Comparison of ENCODE assay signal across 8 cellular contexts in the genomic region with DNA sequence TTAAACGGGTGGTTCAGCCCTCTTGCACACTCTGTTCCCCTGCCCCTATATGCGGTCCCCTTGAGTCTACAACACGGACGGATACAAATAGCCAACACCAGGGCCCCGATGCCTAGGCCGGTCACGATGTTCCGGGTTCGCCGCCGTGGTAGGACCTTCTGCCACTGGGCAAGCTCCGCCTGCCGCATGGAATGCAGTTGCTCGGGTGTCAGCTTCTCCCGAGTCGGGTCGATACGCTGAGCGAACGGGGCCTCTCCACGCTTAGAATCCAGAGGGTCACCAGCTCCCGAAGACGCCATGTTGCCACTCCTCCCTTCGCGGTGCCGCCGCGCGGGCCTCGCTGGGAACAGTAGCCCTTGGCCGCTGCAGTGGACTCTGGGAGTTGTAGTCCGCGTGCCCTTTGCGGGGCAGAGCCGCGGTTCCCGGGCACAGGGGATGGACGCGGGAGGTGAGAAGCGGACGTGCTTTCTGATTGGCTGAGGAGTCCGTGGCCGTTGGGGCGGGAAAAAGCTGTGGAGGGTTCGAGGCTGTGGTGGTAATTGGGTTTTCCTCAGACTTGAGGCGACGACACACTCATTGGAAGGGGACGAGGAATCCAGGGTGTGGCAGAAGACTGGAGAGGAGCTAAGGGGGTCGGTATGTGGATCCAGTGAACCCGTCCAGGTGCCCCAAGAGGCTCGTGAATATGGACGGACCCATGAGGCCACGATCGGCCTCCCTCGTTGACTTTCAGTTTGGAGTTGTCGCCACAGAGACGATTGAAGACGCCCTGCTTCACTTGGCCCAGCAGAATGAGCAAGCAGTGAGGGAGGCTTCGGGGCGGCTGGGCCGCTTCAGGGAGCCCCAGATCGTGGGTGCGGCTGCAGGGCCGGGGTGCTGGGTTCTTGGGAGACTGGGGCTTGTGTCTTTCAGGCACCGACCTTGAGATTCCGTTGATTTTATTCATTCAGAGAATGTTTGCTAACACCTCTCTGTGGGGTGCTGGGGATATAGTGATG. TPM values are rescaled to one million over a fixed set of nuclear protein-coding genes. Genes with fewer than 3 reads are reported as not detected.
DNase-seq lines count a peak whose midpoint lies in the region; ATAC-seq and TF ChIP-seq lines count a peak whose summit lies in the region.

A gene with protein sequence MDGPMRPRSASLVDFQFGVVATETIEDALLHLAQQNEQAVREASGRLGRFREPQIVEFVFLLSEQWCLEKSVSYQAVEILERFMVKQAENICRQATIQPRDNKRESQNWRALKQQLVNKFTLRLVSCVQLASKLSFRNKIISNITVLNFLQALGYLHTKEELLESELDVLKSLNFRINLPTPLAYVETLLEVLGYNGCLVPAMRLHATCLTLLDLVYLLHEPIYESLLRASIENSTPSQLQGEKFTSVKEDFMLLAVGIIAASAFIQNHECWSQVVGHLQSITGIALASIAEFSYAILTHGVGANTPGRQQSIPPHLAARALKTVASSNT (plus strand): TSS at position 479 of the 998 bp plus-strand sequence. CDS start 207 bp downstream, at position 686.
A gene with protein sequence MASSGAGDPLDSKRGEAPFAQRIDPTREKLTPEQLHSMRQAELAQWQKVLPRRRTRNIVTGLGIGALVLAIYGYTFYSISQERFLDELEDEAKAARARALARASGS (minus strand): TSS at position 322 of the 998 bp plus-strand sequence. CDS start 23 bp downstream, at position 299.

- peaks cover 14% of the 10 kb centered on the region for H3K4me1 Mint-ChIP-seq in activated T-helper 2 cell treated with anti-CD3 and anti-CD28 coated beads, Interferon-gamma antibody, Interleukin-2, Interleukin-4, amounts not matched to agents 10 μg/mL and 5 μg/mL and 100 μg/mL, durations not matched to agents 14 hours and 24 hours and 36 hours (ENCODE audit: low read depth)
- H3K4me1 Mint-ChIP-seq in natural killer cell = peaks cover 18 to 37% of the 10 kb centered on the region in 2 donors
- H3K4me1 Mint-ChIP-seq in stimulated activated naive B cell treated with anti-CD40 and anti-IgM and Interleukin-4, amounts not matched to agents 10 μg/mL and 1 μg/mL and 100 μg/mL, for 72 hours = peaks cover 24 to 36% of the 10 kb centered on the region in 2 donors

- H3K27me3 Mint-ChIP-seq in activated T-helper 2 cell treated with anti-CD3 and anti-CD28 coated beads, Interferon-gamma antibody, Interleukin-2, Interleukin-4, amounts not matched to agents 10 μg/mL and 5 μg/mL and 100 μg/mL, durations not matched to agents 14 hours and 24 hours and 36 hours (ENCODE audit: low read depth) = peaks cover 15% of the 10 kb centered on the region
- peaks cover 0 to 3% of the 10 kb centered on the region in 2 donors for H3K27me3 Mint-ChIP-seq in natural killer cell (ENCODE audit: low read depth in 2 of 2)
- H3K27me3 Mint-ChIP-seq in stimulated activated naive B cell treated with anti-CD40 and anti-IgM and Interleukin-4, amounts not matched to agents 10 μg/mL and 1 μg/mL and 100 μg/mL, for 72 hours = peaks cover 4 to 5% of the 10 kb centered on the region in 2 donors

- ATAC-seq in GM19395 (IDR thresholded peaks at IDR 0.05; ENCODE audit: unreplicated experiment) (peak; percentile 62), natural killer cell (peak; percentile 92 to 100 (median 99))
- ATAC-seq in stimulated activated naive B cell treated with anti-CD40 and anti-IgM and Interleukin-4, amounts not matched to agents 10 μg/mL and 1 μg/mL and 100 μg/mL, for 72 hours (replicated peaks) = peak; percentile 100

- H3K27ac ChIP-seq in C4-2B = peak within 1 kb of the TSS; percentile 61

- TF ChIP-seq CTCF in C4-2B (conservative IDR thresholded peaks at IDR 0.05) = no peak
- TF ChIP-seq CTCF in fibroblast of pulmonary artery (IDR thresholded peaks at IDR 0.05; ENCODE audit: low read length, missing control alignments) = no peak
- TF ChIP-seq CTCF in natural killer cell (IDR thresholded peaks at IDR 0.05) = no peak

- peaks cover 7% of the 10 kb centered on the region for H3K36me3 Mint-ChIP-seq in activated T-helper 2 cell treated with anti-CD3 and anti-CD28 coated beads, Interferon-gamma antibody, Interleukin-2, Interleukin-4, amounts not matched to agents 10 μg/mL and 5 μg/mL and 100 μg/mL, durations not matched to agents 14 hours and 24 hours and 36 hours (ENCODE audit: low read depth)
- no peaks in the 10 kb centered on the region for H3K36me3 Mint-ChIP-seq in natural killer cell
- peaks cover 21 to 29% of the 10 kb centered on the region in 2 donors for H3K36me3 Mint-ChIP-seq in stimulated activated naive B cell treated with anti-CD40 and anti-IgM and Interleukin-4, amounts not matched to agents 10 μg/mL and 1 μg/mL and 100 μg/mL, for 72 hours

- H3K4me3 Mint-ChIP-seq in activated T-helper 2 cell treated with anti-CD3 and anti-CD28 coated beads, Interferon-gamma antibody, Interleukin-2, Interleukin-4, amounts not matched to agents 10 μg/mL and 5 μg/mL and 100 μg/mL, durations not matched to agents 14 hours and 24 hours and 36 hours (ENCODE audit: low read depth) = peak within 1 kb of the TSS; percentile 91
- peak within 1 kb of the TSS; percentile 99 for H3K4me3 Mint-ChIP-seq in natural killer cell
- H3K4me3 Mint-ChIP-seq in stimulated activated naive B cell treated with anti-CD40 and anti-IgM and Interleukin-4, amounts not matched to agents 10 μg/mL and 1 μg/mL and 100 μg/mL, for 72 hours = peak within 1 kb of the TSS; percentile 90 to 94

- H3K27ac Mint-ChIP-seq in activated T-helper 2 cell treated with anti-CD3 and anti-CD28 coated beads, Interferon-gamma antibody, Interleukin-2, Interleukin-4, amounts not matched to agents 10 μg/mL and 5 μg/mL and 100 μg/mL, durations not matched to agents 14 hours and 24 hours and 36 hours = peak within 1 kb of the TSS; percentile 44
- H3K27ac Mint-ChIP-seq in natural killer cell = peak within 1 kb of the TSS; percentile 85 to 90
- H3K27ac Mint-ChIP-seq in stimulated activated naive B cell treated with anti-CD40 and anti-IgM and Interleukin-4, amounts not matched to agents 10 μg/mL and 1 μg/mL and 100 μg/mL, for 72 hours = peak within 1 kb of the TSS; percentile 84

- DNase-seq in KG1 (lab: John Stamatoyannopoulos, UW) = peak; percentile 69
- peak; percentile 81 for DNase-seq in RPMI7951 (ENCODE audit: low read depth)
- peak; percentile 75 for DNase-seq in activated T-helper 2 cell treated with anti-CD3 and anti-CD28 coated beads, Interferon-gamma antibody, Interleukin-2, Interleukin-4, amounts not matched to agents 10 μg/mL and 5 μg/mL and 100 μg/mL, durations not matched to agents 14 hours and 24 hours and 36 hours (ENCODE audit: low spot score)
- DNase-seq in fibroblast of pulmonary artery (ENCODE audit: low read depth) = peak; percentile 86
- peak; percentile 65 for DNase-seq in natural killer cell
- peak; percentile 72 for DNase-seq in stimulated activated naive B cell treated with anti-CD40 and anti-IgM and Interleukin-4, amounts not matched to agents 10 μg/mL and 1 μg/mL and 100 μg/mL, for 72 hours

- H3K4me3 ChIP-seq in fibroblast of pulmonary artery (replicated peaks; ENCODE audit: low read depth, low read length) = peak within 1 kb of the TSS; percentile 78

- intact Hi-C loops in activated T-helper 2 cell treated with anti-CD3 and anti-CD28 coated beads, Interferon-gamma antibody, Interleukin-2, Interleukin-4, amounts not matched to agents 10 μg/mL and 5 μg/mL and 100 μg/mL, durations not matched to agents 14 hours and 24 hours and 36 hours (cut with micrococcal nuclease) = no loop called here
- intact Hi-C loops in natural killer cell (cut with micrococcal nuclease) = no loop called here

- peaks cover 3% of the 10 kb centered on the region for H3K9me3 Mint-ChIP-seq in activated T-helper 2 cell treated with anti-CD3 and anti-CD28 coated beads, Interferon-gamma antibody, Interleukin-2, Interleukin-4, amounts not matched to agents 10 μg/mL and 5 μg/mL and 100 μg/mL, durations not matched to agents 14 hours and 24 hours and 36 hours
- no peaks in the 10 kb centered on the region for H3K9me3 Mint-ChIP-seq in natural killer cell
- peaks cover 2 to 4% of the 10 kb centered on the region in 2 donors for H3K9me3 Mint-ChIP-seq in stimulated activated naive B cell treated with anti-CD40 and anti-IgM and Interleukin-4, amounts not matched to agents 10 μg/mL and 1 μg/mL and 100 μg/mL, for 72 hours

RNA-seq across cellular contexts. Expression of the first gene that starts in this region (rescaled TPM):
- total RNA-seq in RPMI7951 (2014; rRNA removed; shearing (Covaris generic)) = 0.98 and 1.1 TPM in 2 replicates
- 0.09 TPM in 1 of 2 replicates, not detected in the other for total RNA-seq in activated T-helper 2 cell treated with anti-CD3 and anti-CD28 coated beads, Interferon-gamma antibody, Interleukin-2, Interleukin-4, amounts not matched to agents 10 μg/mL and 5 μg/mL and 100 μg/mL, durations not matched to agents 14 hours and 24 hours and 36 hours
- not detected for total RNA-seq in natural killer cell

RNA-seq across cellular contexts. Expression of the second gene that starts in this region (rescaled TPM):
- total RNA-seq in RPMI7951 (2014; rRNA removed; shearing (Covaris generic)) = 102 and 119 TPM in 2 replicates
- 51.2 and 51.7 TPM in 2 replicates for total RNA-seq in activated T-helper 2 cell treated with anti-CD3 and anti-CD28 coated beads, Interferon-gamma antibody, Interleukin-2, Interleukin-4, amounts not matched to agents 10 μg/mL and 5 μg/mL and 100 μg/mL, durations not matched to agents 14 hours and 24 hours and 36 hours
- 10 to 100 TPM; 12.9 to 19.3 (median 13.1) TPM for total RNA-seq in natural killer cell

Comparison
In these comparisons a context has a peak if more than half of its experiments do, and no peak if none do; other contexts are left out.
1. Peak in every context shown above with its lines: DNase-seq, ATAC-seq, H3K4me3 ChIP-seq and H3K27ac ChIP-seq.